Comparison of ENCODE assay signal across 8 cellular contexts in the genomic region with DNA sequence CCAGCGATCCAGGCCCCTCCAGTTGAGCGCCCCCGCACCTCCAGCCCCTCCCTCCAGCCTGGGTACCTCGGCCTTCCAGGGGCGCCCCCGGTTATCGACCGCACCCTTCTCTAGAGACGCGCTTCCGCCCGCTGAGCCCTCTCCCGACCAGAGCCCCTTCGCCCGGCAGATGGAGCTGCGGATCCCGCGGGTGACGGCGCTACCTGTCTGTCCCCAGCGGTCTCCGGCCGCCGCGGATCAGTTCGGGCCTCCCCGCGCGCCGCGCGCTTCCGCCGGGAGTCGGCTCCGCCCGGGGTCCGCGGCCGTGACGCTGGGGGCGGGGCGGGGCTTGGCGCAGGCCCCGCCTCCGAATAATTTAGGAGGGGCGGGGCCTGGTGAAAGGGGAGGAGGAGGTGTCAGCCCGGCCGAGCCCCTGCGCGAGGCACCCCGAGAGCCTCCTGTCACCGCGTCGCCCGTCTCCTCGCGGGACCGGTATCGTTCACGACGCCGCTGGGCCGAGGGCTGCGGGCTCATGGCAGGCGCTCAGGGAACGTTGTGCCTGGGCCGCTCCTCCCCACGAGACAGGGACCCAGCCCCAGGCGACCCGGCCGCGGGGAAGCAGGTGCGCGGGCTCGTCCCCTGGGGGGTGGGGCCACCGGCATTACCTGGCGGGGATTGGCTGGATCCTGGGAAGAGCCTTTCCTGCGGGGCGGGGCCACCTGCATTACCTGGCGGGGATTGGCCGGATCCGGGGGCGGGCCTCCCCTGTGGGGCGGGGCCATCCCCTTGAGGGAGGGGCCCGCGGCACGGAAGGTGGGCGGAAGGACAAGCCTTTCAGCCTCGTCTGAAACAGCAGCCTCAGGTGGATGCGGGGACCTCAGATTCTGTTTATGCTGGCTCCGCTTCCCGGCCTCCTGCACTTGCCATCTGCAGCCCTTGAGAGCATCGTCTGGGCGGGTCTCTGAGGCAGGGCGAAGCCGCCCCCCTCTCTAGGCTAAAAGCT.
DNase-seq lines count a peak whose midpoint lies in the region; ATAC-seq and TF ChIP-seq lines count a peak whose summit lies in the region.

A gene with protein sequence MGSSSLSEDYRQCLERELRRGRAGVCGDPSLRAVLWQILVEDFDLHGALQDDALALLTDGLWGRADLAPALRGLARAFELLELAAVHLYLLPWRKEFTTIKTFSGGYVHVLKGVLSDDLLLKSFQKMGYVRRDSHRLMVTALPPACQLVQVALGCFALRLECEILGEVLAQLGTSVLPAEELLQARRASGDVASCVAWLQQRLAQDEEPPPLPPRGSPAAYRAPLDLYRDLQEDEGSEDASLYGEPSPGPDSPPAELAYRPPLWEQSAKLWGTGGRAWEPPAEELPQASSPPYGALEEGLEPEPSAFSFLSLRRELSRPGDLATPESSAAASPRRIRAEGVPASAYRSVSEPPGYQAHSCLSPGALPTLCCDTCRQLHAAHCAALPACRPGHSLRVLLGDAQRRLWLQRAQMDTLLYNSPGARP (minus strand): TSS at position 281 of the 982 bp plus-strand sequence. CDS start 473 bp downstream, outside the sequence.

- H3K4me3 ChIP-seq in WI38 (ENCODE audit: low read depth, low read length) (peak within 1 kb of the TSS; percentile 60), cardiac fibroblast (replicated peaks in 1 of 2; ENCODE audit: low read depth in 2 of 2, low read length in 2 of 2) (peak within 1 kb of the TSS; percentile 82 to 87)

- DNase-seq in AG08395 (ENCODE audit: low spot score) (peak; percentile 92), NCI-H2196 treated with DMSO at 0.1 percent for 48 hours (lab: John Stamatoyannopoulos, UW; ENCODE audit: unreplicated experiment) (peak; percentile 74), cardiac fibroblast (ENCODE audit: low read depth in 2 of 2) (peak; percentile 69 to 86), inferior parietal cortex (ENCODE audit: extremely low spot score) (peak; percentile 68)
- DNase-seq in stimulated activated CD4-positive, alpha-beta T cell treated with anti-CD3 and anti-CD28 coated beads, Interleukin-12 subunit alpha, Interleukin-12 subunit beta, amount 100 ng/mL, for 24 hours (ENCODE audit: low read depth in 2 of 2), result peak; percentile 93 to 95

- TF ChIP-seq CTCF in WI38 (IDR thresholded peaks at IDR 0.05; ENCODE audit: low read depth, low read length) (no peak), cardiac fibroblast (IDR thresholded peaks at IDR 0.05; ENCODE audit: low read depth, low read length) (peak; percentile 10)

- ATAC-seq in GM18868 (IDR thresholded peaks at IDR 0.05; ENCODE audit: unreplicated experiment) (peak; percentile 68), HG03097 (IDR thresholded peaks at IDR 0.05; ENCODE audit: low FRiP score, unreplicated experiment) (peak; percentile 55)

Comparison
In these comparisons a context has a peak if more than half of its experiments do, and no peak if none do; other contexts are left out.
1. Peak in every context shown above with its lines: DNase-seq, ATAC-seq and H3K4me3 ChIP-seq.